ENCODE assay signal across 20 cellular contexts in genomic region chr9:120622790-120623189, GRCh38. TPM values are rescaled to one million over a fixed set of nuclear protein-coding genes. Genes with fewer than 3 reads are reported as not detected.
A peak's percentile ranks its signal among the peaks of the same experiment; 100 is the strongest.
DNase-seq lines count a peak whose midpoint lies in the region; ATAC-seq, FAIRE-seq and TF ChIP-seq lines count a peak whose summit lies in the region.
"Had no signal": no experiment of that assay in that cellular context is flagged by ENCODE, and none has a peak within 500 bp of the region (broad histone marks: within the 10 kb centered on the region; RNA-seq: fewer than 3 reads in every experiment).

No MANE protein-coding gene starts in this region.

- H3K9ac ChIP-seq in HepG2 (ENCODE audit: insufficient read depth, low read depth, low read length): no peak overlapping the region
- no peak overlapping the region for H3K9ac ChIP-seq in SK-N-MC (ENCODE audit: insufficient read length)

- TF ChIP-seq RAD21 in HepG2 (CRISPR knock-in tag; IDR thresholded peaks at IDR 0.05): no peak

- no peak for TF ChIP-seq EP300 in HepG2 (IDR thresholded peaks at IDR 0.05; ENCODE audit: low read depth in 2 of 2, low read length in 2 of 2)
- no peak for TF ChIP-seq EP300 in HepG2 (CRISPR knock-in tag; IDR thresholded peaks at IDR 0.05; ENCODE audit: borderline replicate concordance)

- TF ChIP-seq POLR2A in HepG2 (IDR thresholded peaks at IDR 0.05; ENCODE audit: insufficient read depth in 1 of 2, low read depth in 2 of 2, low read length in 2 of 2): no peak
- no peak for TF ChIP-seq POLR2A in right lobe of liver (IDR thresholded peaks at IDR 0.05)
- TF ChIP-seq POLR2A in body of pancreas (IDR thresholded peaks at IDR 0.05): no peak

- H3K27me3 ChIP-seq in HepG2 (ENCODE audit: control insufficient read depth in 1 of 2, insufficient read depth in 2 of 2, low read length in 2 of 2) (no peaks in the 10 kb centered on the region), right lobe of liver (no peaks in the 10 kb centered on the region), body of pancreas (no peaks in the 10 kb centered on the region)

- ATAC-seq in HepG2: no peak
- ATAC-seq in right lobe of liver: no peak
- ATAC-seq in memory B cell (ENCODE audit: low read depth): no peak
- ATAC-seq in body of pancreas: no peak
- ATAC-seq: GM23338 had no signal

- H3K79me2 ChIP-seq in HepG2 (ENCODE audit: insufficient read depth, low read length): no peaks in the 10 kb centered on the region

- no peaks in the 10 kb centered on the region for H3K36me3 ChIP-seq in HepG2 (replicated peaks in 1 of 2; ENCODE audit: control insufficient read depth in 1 of 2, insufficient read depth in 2 of 2, low read length in 2 of 2)
- peaks cover 0 to 3% (median 1%) of the 10 kb centered on the region in 4 donors for H3K36me3 ChIP-seq in right lobe of liver
- no peaks in the 10 kb centered on the region for H3K36me3 ChIP-seq in SK-N-MC (ENCODE audit: insufficient read depth, low read length)
- H3K36me3 ChIP-seq in body of pancreas (replicated peaks in 1 of 2; ENCODE audit: insufficient read depth in 1 of 2, low read depth in 2 of 2): no peaks in the 10 kb centered on the region

- H3K27ac Mint-ChIP-seq in memory B cell: peak overlapping the region; percentile 50
- H3K27ac Mint-ChIP-seq in activated CD4-positive, alpha-beta T cell treated with anti-CD3 and anti-CD28 coated beads, Interleukin-2, amount 10 ng/mL, durations not matched to agents 24 days and 14 days: no peak overlapping the region
- H3K27ac Mint-ChIP-seq: GM23338, HFFc6 had no signal

- H3K27ac ChIP-seq in HepG2 (ENCODE audit: extremely low read length, insufficient read depth, low read length): no peak overlapping the region
- no peak overlapping the region for H3K27ac ChIP-seq in right lobe of liver
- peak overlapping the region; percentile 22 for H3K27ac ChIP-seq in SK-N-MC
- no peak overlapping the region for H3K27ac ChIP-seq in body of pancreas
- H3K27ac ChIP-seq: 22Rv1 had no signal

- no peak overlapping the region for H2AFZ ChIP-seq in HepG2 (ENCODE audit: low read length)
- H2AFZ ChIP-seq: GM23338 had no signal

- POLR2A ChIA-PET in HepG2 (lab: Yijun Ruan, JAX): no interaction called here

- DNase-seq in HepG2 (ENCODE audit: low spot score) (no peak), right lobe of liver (no peak), SK-N-MC (ENCODE audit: low read depth, low spot score) (no peak), memory B cell (ENCODE audit: low spot score in 2 of 2) (no peak), KG1 (lab: John Stamatoyannopoulos, UW) (no peak), body of pancreas (no peak)
- DNase-seq in activated CD4-positive, alpha-beta T cell treated with anti-CD3 and anti-CD28 coated beads, Interleukin-2, amount 10 ng/mL, durations not matched to agents 24 days and 14 days: no peak
- DNase-seq: C1 segment of cervical spinal cord; Calu3; CD4-positive, alpha-beta memory T cell; COR-L47; DMS53; DMS79 treated with DMSO at 0.1 percent for 48 hours; GF-D8; HFFc6 had no signal

- no peaks in the 10 kb centered on the region for H3K27me3 Mint-ChIP-seq in memory B cell
- no peaks in the 10 kb centered on the region for H3K27me3 Mint-ChIP-seq in activated CD4-positive, alpha-beta T cell treated with anti-CD3 and anti-CD28 coated beads, Interleukin-2, amount 10 ng/mL, durations not matched to agents 24 days and 14 days
- H3K27me3 Mint-ChIP-seq: CD4-positive, alpha-beta memory T cell had no signal

- H3K4me1 Mint-ChIP-seq in memory B cell: peaks cover 2% of the 10 kb centered on the region
- peaks cover 15% of the 10 kb centered on the region for H3K4me1 Mint-ChIP-seq in activated CD4-positive, alpha-beta T cell treated with anti-CD3 and anti-CD28 coated beads, Interleukin-2, amount 10 ng/mL, durations not matched to agents 24 days and 14 days

- no peak for FAIRE-seq in HepG2 (lab: Jason Lieb, UNC)
- FAIRE-seq: GM12891, GM18507 had no signal

- no peaks in the 10 kb centered on the region for H4K20me1 ChIP-seq in HepG2 (ENCODE audit: insufficient read depth, low read length)

- H3K36me3 Mint-ChIP-seq in memory B cell: peaks cover 1% of the 10 kb centered on the region
- H3K36me3 Mint-ChIP-seq in activated CD4-positive, alpha-beta T cell treated with anti-CD3 and anti-CD28 coated beads, Interleukin-2, amount 10 ng/mL, durations not matched to agents 24 days and 14 days (ENCODE audit: low read depth): no peaks in the 10 kb centered on the region

- TF ChIP-seq CTCF in HepG2 (CRISPR knock-in tag; IDR thresholded peaks at IDR 0.05) (no peak), right lobe of liver (IDR thresholded peaks at IDR 0.05) (no peak), body of pancreas (IDR thresholded peaks at IDR 0.05) (no peak)

- H3K4me1 ChIP-seq in HepG2 (ENCODE audit: insufficient read depth, low read length) (peaks cover 17% of the 10 kb centered on the region), right lobe of liver (peaks cover 0 to 24% (median 11%) of the 10 kb centered on the region in 4 donors), body of pancreas (peaks cover 27% of the 10 kb centered on the region)

- no peaks in the 10 kb centered on the region for H3K9me3 Mint-ChIP-seq in memory B cell
- H3K9me3 Mint-ChIP-seq in activated CD4-positive, alpha-beta T cell treated with anti-CD3 and anti-CD28 coated beads, Interleukin-2, amount 10 ng/mL, durations not matched to agents 24 days and 14 days: no peaks in the 10 kb centered on the region
- H3K9me3 Mint-ChIP-seq: CD4-positive, alpha-beta memory T cell; GM23338; HFFc6 had no signal

- no peak overlapping the region for H3K4me2 ChIP-seq in HepG2 (ENCODE audit: low read depth, low read length)
- H3K4me2 ChIP-seq: GM23338 had no signal

- in situ Hi-C loops in HepG2 (cut with HindIII; ENCODE audit: extremely low pct_ligation_motif_present, low pct_unique_long_range_greater_than_20kb): loop anchor here (5.0 kb wide), 1 partner anchor 110 kb away; no protein-coding TSS in a partner anchor

- H3K4me3 ChIP-seq in HepG2 (replicated peaks in 1 of 3; ENCODE audit: insufficient read depth in 1 of 3, low read depth in 2 of 3, low read length in 3 of 3) (no peak overlapping the region), right lobe of liver (no peak overlapping the region), SK-N-MC (no peak overlapping the region), body of pancreas (no peak overlapping the region)
- H3K4me3 ChIP-seq: GM23338, HAP-1 had no signal

- BruUV-seq in HepG2 (replicated peaks; lab: Mats Ljungman, UMichigan): no TSS peak

- H3K9me3 ChIP-seq in HepG2 (ENCODE audit: low read length): no peaks in the 10 kb centered on the region
- H3K9me3 ChIP-seq in right lobe of liver: no peaks in the 10 kb centered on the region
- no peaks in the 10 kb centered on the region for H3K9me3 ChIP-seq in SK-N-MC (ENCODE audit: low read depth, low read length)
- no peaks in the 10 kb centered on the region for H3K9me3 ChIP-seq in body of pancreas
- H3K9me3 ChIP-seq: HAP-1 had no signal

- H3K4me3 Mint-ChIP-seq in memory B cell: no peak overlapping the region
- no peak overlapping the region for H3K4me3 Mint-ChIP-seq in activated CD4-positive, alpha-beta T cell treated with anti-CD3 and anti-CD28 coated beads, Interleukin-2, amount 10 ng/mL, durations not matched to agents 24 days and 14 days
- H3K4me3 Mint-ChIP-seq: CD4-positive, alpha-beta memory T cell; GM23338; HFFc6 had no signal

- CTCF ChIA-PET in HepG2 (lab: Yijun Ruan, JAX; ENCODE audit: low intra/inter-chr PET ratio, low total read pairs): no interaction called here

- intact Hi-C loops in HepG2 (cut with micrococcal nuclease; ENCODE audit: unreplicated experiment): no loop called here
- intact Hi-C loops in right lobe of liver (cut with DNase I): no loop called here
- intact Hi-C loops in body of pancreas (cut with DNase I): no loop called here
- intact Hi-C loops in activated CD4-positive, alpha-beta T cell treated with anti-CD3 and anti-CD28 coated beads, Interleukin-2, amount 10 ng/mL, durations not matched to agents 24 days and 14 days (cut with micrococcal nuclease): no loop called here

TF ChIP-seq in HepG2, 621 proteins besides CTCF, POLR2A, EP300 and RAD21 (continues in another document):
- TF ChIP-seq NR3C1 (CRISPR knock-in tag; IDR thresholded peaks at IDR 0.05) (no peak), ZSCAN25 (CRISPR knock-in tag; IDR thresholded peaks at IDR 0.05) (no peak), DNMT1 (CRISPR knock-in tag; IDR thresholded peaks at IDR 0.05) (no peak), ZNF674 (CRISPR knock-in tag; IDR thresholded peaks at IDR 0.05; ENCODE audit: low read depth) (no peak)

RNA-seq across cellular contexts. Expression of gene CDK5RAP2, which starts 42.8 kb away (rescaled TPM):
- 42.2 and 65.9 TPM in 2 replicates for total RNA-seq in HepG2 (2016; rRNA removed; fragmentation: Illumina TruSeq; extraction: Trizol)
- total RNA-seq in HepG2 (2016; cell fraction: cytosol; rRNA removed; fragmentation: Illumina TruSeq; extraction: Trizol; ENCODE audit: low read depth): 40.8 and 45.6 TPM in 2 replicates
- 45.8 and 62.7 TPM in 2 replicates for total RNA-seq in HepG2 (2016; cell fraction: insoluble cytoplasmic fraction; rRNA removed; fragmentation: Illumina TruSeq; extraction: Trizol)
- total RNA-seq in HepG2 (2016; cell fraction: membrane; rRNA removed; fragmentation: Illumina TruSeq; extraction: Trizol): 28.2 and 29.4 TPM in 2 replicates
- 78.0 and 81.7 TPM in 2 replicates for total RNA-seq in HepG2 (2016; cell fraction: nucleus; rRNA removed; fragmentation: Illumina TruSeq; extraction: Trizol)
- 29.5 and 31.8 TPM in 2 replicates for polyA plus RNA-seq in HepG2 (2011; rRNA removed)
- polyA plus RNA-seq in HepG2 (2011; cell fraction: cytosol; rRNA removed): 22.3 TPM in 2 replicates
- 79.7 and 82.1 TPM in 2 replicates for polyA plus RNA-seq in HepG2 (2011; cell fraction: nucleus; rRNA removed)
- polyA plus RNA-seq in HepG2 (2012): 31.0 and 35.4 TPM in 2 replicates
- polyA plus RNA-seq in HepG2 (2016; cell fraction: cytosol; fragmentation: Illumina TruSeq; extraction: Trizol; ENCODE audit: low read depth): 7.7 and 8.0 TPM in 2 replicates
- 62.0 and 62.2 TPM in 2 replicates for polyA plus RNA-seq in HepG2 (2016; cell fraction: insoluble cytoplasmic fraction; fragmentation: Illumina TruSeq; extraction: Trizol; ENCODE audit: low read depth)
- 11.5 and 12.3 TPM in 2 replicates for polyA plus RNA-seq in HepG2 (2016; cell fraction: membrane; fragmentation: Illumina TruSeq; extraction: Trizol; ENCODE audit: low read depth)
- 105 and 120 TPM in 2 replicates for polyA plus RNA-seq in HepG2 (2016; cell fraction: nucleus; fragmentation: Illumina TruSeq; extraction: Trizol; ENCODE audit: insufficient read depth, low read depth)
- polyA minus RNA-seq in HepG2 (2011; rRNA and poly(A)+ RNA removed; ENCODE audit: low replicate concordance): 47.2 and 114 TPM in 2 replicates
- 17.3 and 18.9 TPM in 2 replicates for polyA minus RNA-seq in HepG2 (2011; cell fraction: cytosol; rRNA and poly(A)+ RNA removed)
- polyA minus RNA-seq in HepG2 (2011; cell fraction: nucleus; rRNA and poly(A)+ RNA removed): 106 and 114 TPM in 2 replicates
- total RNA-seq in right lobe of liver: 10 to 100 TPM; 25.9 to 61.6 (median 34.7) TPM
- total RNA-seq in body of pancreas: 10 to 100 TPM; 21.5 to 45.5 TPM
- 69.3 and 70.0 TPM in 2 replicates for total RNA-seq in activated CD4-positive, alpha-beta T cell treated with anti-CD3 and anti-CD28 coated beads, Interleukin-2, amount 10 ng/mL, durations not matched to agents 24 days and 14 days
